Comparison of ENCODE assay signal across 8 cellular contexts in the genomic region with DNA sequence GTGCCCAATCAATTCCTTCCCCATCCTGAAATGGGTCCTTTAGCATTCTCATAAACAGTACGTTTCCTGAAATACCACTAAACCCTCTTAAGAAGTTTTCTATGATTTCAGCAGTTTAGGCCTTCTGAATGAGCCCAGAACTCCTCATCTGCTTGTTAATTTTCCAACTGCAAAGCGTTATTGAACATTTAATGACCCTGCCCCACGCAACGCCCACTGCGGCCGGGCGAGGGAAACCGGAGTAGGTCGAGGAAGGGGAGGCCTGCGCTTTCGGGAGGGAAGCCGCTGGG. TPM values are rescaled to one million over a fixed set of nuclear protein-coding genes. Genes with fewer than 3 reads are reported as not detected.
DNase-seq lines count a peak whose midpoint lies in the region; ATAC-seq and TF ChIP-seq lines count a peak whose summit lies in the region.

No MANE protein-coding gene starts in this region.

- H3K27me3 ChIP-seq in rectal smooth muscle tissue (ENCODE audit: control insufficient read depth, insufficient read depth, low read length) = no peaks in the 10 kb centered on the region

- peak overlapping the region; percentile 98 for H3K27ac ChIP-seq in rectal smooth muscle tissue (ENCODE audit: low read depth, low read length)

- ATAC-seq in SK-N-SH treated with all-trans-retinoic acid at 6 μM for 48 hours (no peak), GM19351 (IDR thresholded peaks at IDR 0.05; ENCODE audit: unreplicated experiment) (no peak), HG02938 (IDR thresholded peaks at IDR 0.05; ENCODE audit: unreplicated experiment) (no peak)

- H3K36me3 ChIP-seq in rectal smooth muscle tissue (ENCODE audit: control insufficient read depth, insufficient read depth, low read length) = no peaks in the 10 kb centered on the region

- peak overlapping the region; percentile 90 for H3K4me3 ChIP-seq in fibroblast of the aortic adventitia (ENCODE audit: low read depth, low read length)
- H3K4me3 ChIP-seq in rectal smooth muscle tissue (ENCODE audit: low read length) = peak overlapping the region; percentile 100

- H3K4me1 ChIP-seq in rectal smooth muscle tissue (ENCODE audit: control insufficient read depth, insufficient read depth, low read length) = peaks cover 4% of the 10 kb centered on the region

- DNase-seq in GM10266 (ENCODE audit: extremely low spot score) (peak; percentile 31), fibroblast of the aortic adventitia (ENCODE audit: low read depth) (no peak), NCI-H524 treated with DMSO at 0.1 percent for 48 hours (lab: John Stamatoyannopoulos, UW) (no peak), D341Med (ENCODE audit: low spot score) (no peak)

- TF ChIP-seq CTCF in GM10266 (IDR thresholded peaks at IDR 0.05; ENCODE audit: control insufficient read depth, insufficient read depth, low read depth, missing control alignments) (no peak), fibroblast of the aortic adventitia (IDR thresholded peaks at IDR 0.05; ENCODE audit: insufficient read depth, low read length) (no peak)

- no peak overlapping the region for H3K9ac ChIP-seq in rectal smooth muscle tissue (ENCODE audit: low read length)

TF ChIP-seq in SK-N-SH treated with all-trans-retinoic acid at 6 μM for 48 hours, 23 proteins besides CTCF, POLR2A, EP300 and RAD21:
- TF ChIP-seq, protein P1, sequence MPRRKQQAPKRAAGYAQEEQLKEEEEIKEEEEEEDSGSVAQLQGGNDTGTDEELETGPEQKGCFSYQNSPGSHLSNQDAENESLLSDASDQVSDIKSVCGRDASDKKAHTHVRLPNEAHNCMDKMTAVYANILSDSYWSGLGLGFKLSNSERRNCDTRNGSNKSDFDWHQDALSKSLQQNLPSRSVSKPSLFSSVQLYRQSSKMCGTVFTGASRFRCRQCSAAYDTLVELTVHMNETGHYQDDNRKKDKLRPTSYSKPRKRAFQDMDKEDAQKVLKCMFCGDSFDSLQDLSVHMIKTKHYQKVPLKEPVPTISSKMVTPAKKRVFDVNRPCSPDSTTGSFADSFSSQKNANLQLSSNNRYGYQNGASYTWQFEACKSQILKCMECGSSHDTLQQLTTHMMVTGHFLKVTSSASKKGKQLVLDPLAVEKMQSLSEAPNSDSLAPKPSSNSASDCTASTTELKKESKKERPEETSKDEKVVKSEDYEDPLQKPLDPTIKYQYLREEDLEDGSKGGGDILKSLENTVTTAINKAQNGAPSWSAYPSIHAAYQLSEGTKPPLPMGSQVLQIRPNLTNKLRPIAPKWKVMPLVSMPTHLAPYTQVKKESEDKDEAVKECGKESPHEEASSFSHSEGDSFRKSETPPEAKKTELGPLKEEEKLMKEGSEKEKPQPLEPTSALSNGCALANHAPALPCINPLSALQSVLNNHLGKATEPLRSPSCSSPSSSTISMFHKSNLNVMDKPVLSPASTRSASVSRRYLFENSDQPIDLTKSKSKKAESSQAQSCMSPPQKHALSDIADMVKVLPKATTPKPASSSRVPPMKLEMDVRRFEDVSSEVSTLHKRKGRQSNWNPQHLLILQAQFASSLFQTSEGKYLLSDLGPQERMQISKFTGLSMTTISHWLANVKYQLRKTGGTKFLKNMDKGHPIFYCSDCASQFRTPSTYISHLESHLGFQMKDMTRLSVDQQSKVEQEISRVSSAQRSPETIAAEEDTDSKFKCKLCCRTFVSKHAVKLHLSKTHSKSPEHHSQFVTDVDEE (CRISPR knock-in tag; IDR thresholded peaks at IDR 0.05) = peak; percentile 59; the same call in 1 of the 2 replicates
- TF ChIP-seq ZNF8 (CRISPR knock-in tag; IDR thresholded peaks at IDR 0.05) = no peak

RNA-seq across cellular contexts. Expression of a gene that starts 0.6 kb away (rescaled TPM):
- total RNA-seq in fibroblast of the aortic adventitia (ENCODE audit: low replicate concordance) = 8.0 and 11.3 TPM in 2 replicates
